In the genomic region with DNA sequence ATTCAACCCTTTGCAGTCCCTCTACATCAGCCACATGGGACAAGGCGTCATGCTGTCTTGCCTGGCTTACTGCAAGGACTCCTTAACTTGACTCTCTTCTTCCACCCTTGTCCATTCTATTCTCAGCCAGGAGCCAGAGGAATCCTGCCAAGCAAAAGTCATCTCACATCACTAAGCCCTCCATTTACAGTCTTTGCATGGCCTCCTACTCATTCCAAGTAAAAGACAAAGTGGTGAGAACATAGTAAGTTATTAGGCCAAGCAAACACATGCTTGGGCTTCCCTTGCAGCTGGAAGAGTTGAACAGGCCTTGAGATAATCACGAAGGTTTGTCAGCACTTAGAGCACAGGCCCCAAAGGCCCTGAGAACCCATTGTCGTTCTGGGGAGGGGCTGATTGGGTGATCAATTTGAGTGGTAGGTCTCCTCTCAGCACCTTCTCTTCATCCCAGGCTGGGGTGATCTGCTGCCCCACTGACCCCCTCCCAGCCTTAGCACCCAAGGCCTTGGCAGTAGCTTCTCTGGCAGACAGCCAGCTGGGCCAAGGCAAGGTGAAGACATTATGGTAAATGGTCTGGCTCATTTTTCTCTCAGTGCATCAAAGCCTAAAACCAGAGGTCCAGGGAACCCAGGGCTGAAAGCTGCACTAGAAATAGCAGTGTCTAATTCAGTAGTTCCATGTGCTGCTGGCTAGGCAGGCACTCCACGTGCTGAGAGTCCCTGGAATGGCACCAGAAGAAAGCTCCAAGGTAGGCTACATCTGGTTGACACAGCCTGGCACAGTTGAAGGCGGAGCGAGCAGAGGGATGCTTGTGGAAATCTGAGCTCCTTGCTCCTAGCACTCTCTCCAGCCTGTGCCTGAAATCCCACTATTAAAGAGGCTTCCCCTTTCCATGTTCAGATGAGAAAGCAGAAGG, we compare ENCODE assay signal across 19 cellular contexts.
DNase-seq lines count a peak whose midpoint lies in the region; ATAC-seq and TF ChIP-seq lines count a peak whose summit lies in the region.
"Had no signal": no experiment of that assay in that cellular context is flagged by ENCODE, and none has a peak within 500 bp of the region (broad histone marks: within the 10 kb centered on the region; RNA-seq: fewer than 3 reads in every experiment).

No MANE protein-coding gene starts in this region.

- H3K27me3 ChIP-seq in heart left ventricle, result no peaks in the 10 kb centered on the region
- H3K27me3 ChIP-seq in left ventricle myocardium inferior (ENCODE audit: low read depth), result no peaks in the 10 kb centered on the region
- H3K27me3 ChIP-seq in aorta (ENCODE audit: control insufficient read depth in 1 of 2, insufficient read depth in 2 of 2, low read length in 1 of 2), result no peaks in the 10 kb centered on the region
- H3K27me3 ChIP-seq: BLaER1 treated with 17β-estradiol and CSF1 and Interleukin-3, amounts not matched to agents 10 nM and 100 nM had no signal

- H3K9me3 ChIP-seq in heart left ventricle, result no peaks in the 10 kb centered on the region
- no peaks in the 10 kb centered on the region for H3K9me3 ChIP-seq in left ventricle myocardium inferior (replicated peaks)
- H3K9me3 ChIP-seq in aorta (ENCODE audit: control insufficient read depth, low read length), result no peaks in the 10 kb centered on the region
- H3K9me3 ChIP-seq: BLaER1 treated with 17β-estradiol and CSF1 and Interleukin-3, amounts not matched to agents 10 nM and 100 nM; SK-N-SH had no signal

- peak overlapping the region; percentile 62 for H3K27ac Mint-ChIP-seq in glutamatergic neuron (ENCODE audit: unreplicated experiment)
- H3K27ac Mint-ChIP-seq: CD8-positive, alpha-beta T cell; H9; T-cell had no signal

- H3K9me3 Mint-ChIP-seq in glutamatergic neuron (ENCODE audit: unreplicated experiment), result peaks cover 9% of the 10 kb centered on the region
- H3K9me3 Mint-ChIP-seq: H9 had no signal

- DNase-seq in heart left ventricle (no peak), left ventricle myocardium inferior (no peak), NCI-H2171 treated with DMSO at 0.1 percent for 48 hours (lab: John Stamatoyannopoulos, UW) (peak; percentile 78), glutamatergic neuron (no peak), aorta (peak in 1 of 2 donors; percentile 73), posterior vena cava (ENCODE audit: low spot score) (no peak)
- DNase-seq: Calu3; CD8-positive, alpha-beta T cell; DND-41; H9; KG1; NCI-H1105 treated with DMSO at 0.1 percent for 48 hours; NCI-H1694; NCI-H526; SHP77 treated with DMSO at 0.1 percent for 48 hours; SK-N-SH; T-cell had no signal

- TF ChIP-seq POLR2A in heart left ventricle (IDR thresholded peaks at IDR 0.05), result no peak

- H3K4me3 Mint-ChIP-seq in glutamatergic neuron (ENCODE audit: unreplicated experiment), result no peak overlapping the region
- H3K4me3 Mint-ChIP-seq: CD8-positive, alpha-beta T cell; H9; T-cell had no signal

- H3K27ac ChIP-seq in heart left ventricle (no peak overlapping the region), left ventricle myocardium inferior (replicated peaks) (no peak overlapping the region), aorta (ENCODE audit: low read depth in 1 of 2, low read length in 2 of 2) (no peak overlapping the region)
- H3K27ac ChIP-seq: BLaER1 treated with 17β-estradiol and CSF1 and Interleukin-3, amounts not matched to agents 10 nM and 100 nM had no signal

- H3K4me1 Mint-ChIP-seq in glutamatergic neuron (ENCODE audit: low read depth, unreplicated experiment), result peaks cover 31% of the 10 kb centered on the region
- H3K4me1 Mint-ChIP-seq: T-cell had no signal

- H3K4me1 ChIP-seq in heart left ventricle, result peaks cover 0 to 2% (median 0%) of the 10 kb centered on the region in 12 donors
- no peaks in the 10 kb centered on the region for H3K4me1 ChIP-seq in left ventricle myocardium inferior
- H3K4me1 ChIP-seq in aorta (ENCODE audit: control insufficient read depth in 1 of 2, insufficient read depth in 2 of 2, low read length in 2 of 2), result peaks cover 0 to 4% of the 10 kb centered on the region in 2 donors

- TF ChIP-seq CTCF in heart left ventricle (IDR thresholded peaks at IDR 0.05) (no peak), left ventricle myocardium inferior (IDR thresholded peaks at IDR 0.05; ENCODE audit: borderline replicate concordance) (no peak), glutamatergic neuron (IDR thresholded peaks at IDR 0.05; ENCODE audit: partially characterized antibody, unreplicated experiment) (no peak)

- H3K27me3 Mint-ChIP-seq in glutamatergic neuron (ENCODE audit: unreplicated experiment), result peaks cover 4% of the 10 kb centered on the region
- H3K27me3 Mint-ChIP-seq: T-cell had no signal

- peak in 3 of 4 donors; percentile 47 to 61 (median 47) for ATAC-seq in heart left ventricle
- peak; percentile 47 for ATAC-seq in aorta (ENCODE audit: low FRiP score)
- ATAC-seq in HG03097 (IDR thresholded peaks at IDR 0.05; ENCODE audit: low FRiP score, unreplicated experiment), result no peak
- ATAC-seq: CD8-positive, alpha-beta T cell; T-cell had no signal

- H3K4me3 ChIP-seq in heart left ventricle (no peak overlapping the region), left ventricle myocardium inferior (no peak overlapping the region), aorta (ENCODE audit: low read length in 2 of 2) (no peak overlapping the region)
- H3K4me3 ChIP-seq: BLaER1 treated with 17β-estradiol and CSF1 and Interleukin-3, amounts not matched to agents 10 nM and 100 nM had no signal

- intact Hi-C loops in heart left ventricle (cut with DNase I), result no loop called here
- intact Hi-C loops in left ventricle myocardium inferior (cut with micrococcal nuclease), result no loop called here
- intact Hi-C loops in aorta (cut with DNase I), result no loop called here
- intact Hi-C loops in posterior vena cava (cut with DNase I), result no loop called here

- H3K36me3 Mint-ChIP-seq in glutamatergic neuron (ENCODE audit: unreplicated experiment), result peaks cover 9% of the 10 kb centered on the region
- H3K36me3 Mint-ChIP-seq: CD8-positive, alpha-beta T cell; T-cell had no signal

- H3K36me3 ChIP-seq in heart left ventricle (no peaks in the 10 kb centered on the region), left ventricle myocardium inferior (no peaks in the 10 kb centered on the region), aorta (ENCODE audit: control insufficient read depth in 1 of 2, insufficient read depth in 2 of 2, low read length in 1 of 2) (no peaks in the 10 kb centered on the region)
- H3K36me3 ChIP-seq: BLaER1 treated with 17β-estradiol and CSF1 and Interleukin-3, amounts not matched to agents 10 nM and 100 nM had no signal

- 50 to 60% (median 53%) methylated on average over 6 of the region's 6 CpGs for WGBS in heart left ventricle, 4 donors
- WGBS in aorta, 2 donors, result 13 to 38% methylated on average over 6 of the region's 6 CpGs
